ENCODE assay signal across 18 cellular contexts in genomic region chr18:37445368-37445767, GRCh38.
DNase-seq lines count a peak whose midpoint lies in the region; ATAC-seq and TF ChIP-seq lines count a peak whose summit lies in the region.
"Had no signal": no experiment of that assay in that cellular context is flagged by ENCODE, and none has a peak within 500 bp of the region (broad histone marks: within the 10 kb centered on the region; RNA-seq: fewer than 3 reads in every experiment).

No MANE protein-coding gene starts in this region.

- H3K36me3 ChIP-seq in BLaER1 (no peaks in the 10 kb centered on the region), mesodermal cell (ENCODE audit: control insufficient read depth, insufficient read depth, low read length) (no peaks in the 10 kb centered on the region), spleen (no peaks in the 10 kb centered on the region)
- H3K36me3 ChIP-seq: HAP-1, neutrophil, thoracic aorta had no signal

- intact Hi-C loops in spleen (cut with DNase I; ENCODE audit: low total_unique reads) = no loop called here

- no peak overlapping the region; the same call in 1 of the 2 replicates for H3K27ac Mint-ChIP-seq in HFFc6
- H3K27ac Mint-ChIP-seq: CD8-positive, alpha-beta T cell had no signal

- no peak for TF ChIP-seq POLR2A in spleen (IDR thresholded peaks at IDR 0.05)

- H3K27me3 Mint-ChIP-seq in HFFc6 (ENCODE audit: insufficient read depth) = peaks cover 34% of the 10 kb centered on the region

- no peaks in the 10 kb centered on the region for H3K9me3 Mint-ChIP-seq in HFFc6
- H3K9me3 Mint-ChIP-seq: activated naive CD4-positive, alpha-beta T cell treated with anti-CD3 and anti-CD28 coated beads, Interleukin-2, amount 50 U/mL, for 72 hours; CD8-positive, alpha-beta T cell had no signal

- H3K4me1 ChIP-seq in BLaER1 (peaks cover 49% of the 10 kb centered on the region), mesodermal cell (ENCODE audit: control insufficient read depth, insufficient read depth, low read length, poor library complexity, severe bottlenecking) (peaks cover 19% of the 10 kb centered on the region), spleen (peaks cover 0 to 26% (median 13%) of the 10 kb centered on the region in 6 donors)
- H3K4me1 ChIP-seq: HAP-1, psoas muscle had no signal

- no peak for ATAC-seq in GM21367 (IDR thresholded peaks at IDR 0.05; ENCODE audit: unreplicated experiment)
- ATAC-seq: CD8-positive, alpha-beta T cell had no signal

- H3K4me3 ChIP-seq in BLaER1 (no peak overlapping the region), mesodermal cell (ENCODE audit: extremely low read depth, insufficient read depth, low read length, poor library complexity, severe bottlenecking) (no peak overlapping the region), spleen (no peak overlapping the region)
- H3K4me3 ChIP-seq: GM12878, HAP-1, psoas muscle, thoracic aorta had no signal

- 36 to 42% methylated on average over 5 to 7 of the region's 7 CpGs for WGBS in mesodermal cell (ENCODE audit: insufficient coverage in 2 of 2), 2 experiments
- 76 to 88% (median 79%) methylated on average over 7 of the region's 7 CpGs for whole genome bisulfite sequencing in spleen, 5 donors

- H3K9me3 ChIP-seq in BLaER1 (no peaks in the 10 kb centered on the region), mesodermal cell (ENCODE audit: control insufficient read depth, low read length) (no peaks in the 10 kb centered on the region), spleen (no peaks in the 10 kb centered on the region)
- H3K9me3 ChIP-seq: HAP-1, neutrophil, psoas muscle, thoracic aorta had no signal

- TF ChIP-seq CTCF in HFFc6 (IDR thresholded peaks at IDR 0.05) = no peak
- no peak for TF ChIP-seq CTCF in spleen (IDR thresholded peaks at IDR 0.05 in 8 of 11, conservative IDR thresholded peaks at IDR 0.05 in 3 of 11)

- no peaks in the 10 kb centered on the region for H3K36me3 Mint-ChIP-seq in HFFc6 (ENCODE audit: low read depth)
- H3K36me3 Mint-ChIP-seq: activated naive CD4-positive, alpha-beta T cell treated with anti-CD3 and anti-CD28 coated beads, Interleukin-2, amount 50 U/mL, for 72 hours; CD8-positive, alpha-beta T cell had no signal

- peak overlapping the region; percentile 57 for H3K9ac ChIP-seq in BLaER1

- peaks cover 41% of the 10 kb centered on the region for H3K4me1 Mint-ChIP-seq in HFFc6 (ENCODE audit: low read depth)

- no peak overlapping the region for H3K4me3 Mint-ChIP-seq in HFFc6
- H3K4me3 Mint-ChIP-seq: CD8-positive, alpha-beta T cell had no signal

- DNase-seq in HFFc6 (peak; percentile 25), T1000 (lab: John Stamatoyannopoulos, UW) (peak; percentile 1), spleen (no peak), NCI-H510A treated with DMSO at 0.1 percent for 48 hours (lab: John Stamatoyannopoulos, UW) (no peak), Kasumi-1 (lab: John Stamatoyannopoulos, UW) (no peak)
- DNase-seq: activated CD4-positive, alpha-beta T cell treated with anti-CD3 and anti-CD28 coated beads for 4 hours; CD8-positive, alpha-beta T cell; effector CD8-positive, alpha-beta T cell; MV-4-11; psoas muscle had no signal

- no peaks in the 10 kb centered on the region for H4K20me1 ChIP-seq in BLaER1

- H3K27me3 ChIP-seq in BLaER1 (no peaks in the 10 kb centered on the region), spleen (replicated peaks in 1 of 7) (peaks cover 0 to 43% (median 0%) of the 10 kb centered on the region in 7 donors)

- H3K27ac ChIP-seq in BLaER1 = peak overlapping the region; percentile 51
- H3K27ac ChIP-seq in mesodermal cell (ENCODE audit: low read depth, low read length, severe bottlenecking) = peak overlapping the region; percentile 72
- no peak overlapping the region for H3K27ac ChIP-seq in spleen
- H3K27ac ChIP-seq: neutrophil, psoas muscle, thoracic aorta had no signal

- H3K4me2 ChIP-seq in BLaER1 = peak overlapping the region; percentile 76

Comparison
In these comparisons a context has a peak if more than half of its experiments do, and no peak if none do; other contexts are left out.
1. H3K27ac ChIP-seq: peak in BLaER1 (single experiment) and mesodermal cell (single experiment); none in spleen (0 of 8).
2. DNase-seq: peak in HFFc6 (single experiment) and T1000 (single experiment); none in spleen (single experiment), NCI-H510A treated with DMSO at 0.1 percent for 48 hours (single experiment) and Kasumi-1 (0 of 2).